In genomic region chr2:20192781-20193180, GRCh38 we compare ENCODE assay signal across 24 cellular contexts. TPM values are rescaled to one million over a fixed set of nuclear protein-coding genes. Genes with fewer than 3 reads are reported as not detected.
DNase-seq lines count a peak whose midpoint lies in the region; ATAC-seq, FAIRE-seq and TF ChIP-seq lines count a peak whose summit lies in the region.
"Had no signal": no experiment of that assay in that cellular context is flagged by ENCODE, and none has a peak within 500 bp of the region (broad histone marks: within the 10 kb centered on the region; RNA-seq: fewer than 3 reads in every experiment).

No MANE protein-coding gene starts in this region.

- H3K18ac ChIP-seq in H1 (ENCODE audit: extremely low read depth, low read length), result no peak overlapping the region

- H3F3A ChIP-seq in MM.1S (ENCODE audit: insufficient read depth, low read length) (0 out of 2 replicates have a peak, but pooled peaks cover 7% of the 10 kb centered on the region), neural progenitor cell (ENCODE audit: low read depth) (peaks cover 38% of the 10 kb centered on the region)

- TF ChIP-seq CTCF in MM.1S (IDR thresholded peaks at IDR 0.05; ENCODE audit: low read length) (no peak), H1 (IDR thresholded peaks at IDR 0.05; ENCODE audit: control extremely low read depth in 1 of 3, insufficient read depth in 1 of 3, low read depth in 1 of 3, low read length in 3 of 3) (no peak), lower lobe of right lung (IDR thresholded peaks at IDR 0.05) (no peak), upper lobe of right lung (IDR thresholded peaks at IDR 0.05) (no peak), endothelial cell (IDR thresholded peaks at IDR 0.05; ENCODE audit: unreplicated experiment) (no peak), neural progenitor cell (IDR thresholded peaks at IDR 0.05) (no peak), esophagus squamous epithelium (IDR thresholded peaks at IDR 0.05) (no peak)

- CTCF ChIA-PET in H1 (lab: Charles Lee; ENCODE audit: partially characterized antibody), result interaction anchor here (0.9 to 17.4 kb wide), 9 partner anchors 10 to 85 kb away, joined by 3 to 163 read pairs (median 36); no protein-coding TSS in a partner anchor

- no peak overlapping the region for H2BK5ac ChIP-seq in H1 (ENCODE audit: low read depth, low read length)

- no peak overlapping the region for H3K4ac ChIP-seq in H1 (replicated peaks; ENCODE audit: insufficient read length, low read depth, low read length)

- no peak overlapping the region for H4K91ac ChIP-seq in H1 (replicated peaks; ENCODE audit: insufficient read length, low read length)

- no peak overlapping the region for H3K4me3 Mint-ChIP-seq in endothelial cell (ENCODE audit: unreplicated experiment)
- H3K4me3 Mint-ChIP-seq in neural progenitor cell, result no peak overlapping the region
- H3K4me3 Mint-ChIP-seq: CD4-positive, CD25-positive, alpha-beta regulatory T cell had no signal

- no peak overlapping the region; the same call in 1 of the 2 replicates for H4K8ac ChIP-seq in H1 (ENCODE audit: extremely low read depth, insufficient read depth, low read length)

- H3K9me2 ChIP-seq in MM.1S (replicated peaks; ENCODE audit: insufficient read depth, low read length), result no peaks in the 10 kb centered on the region

- H3K4me1 ChIP-seq in MM.1S (ENCODE audit: low read length) (peaks cover 27% of the 10 kb centered on the region), H1 (replicated peaks in 1 of 4; ENCODE audit: control insufficient read depth in 3 of 4, insufficient read depth in 4 of 4, low read length in 3 of 4) (peaks cover 0 to 23% (median 11%) of the 10 kb centered on the region in 4 experiments; a peak in 6 of 7 replicates), lower lobe of right lung (peaks cover 24% of the 10 kb centered on the region), upper lobe of right lung (peaks cover 3% of the 10 kb centered on the region), neural progenitor cell (peaks cover 50% of the 10 kb centered on the region), esophagus squamous epithelium (peaks cover 7 to 71% (median 17%) of the 10 kb centered on the region in 3 donors)

- H4K20me1 ChIP-seq in MM.1S (ENCODE audit: insufficient read depth, low read length) (no peaks in the 10 kb centered on the region), H1 (replicated peaks in 1 of 2; ENCODE audit: control insufficient read depth in 1 of 2, insufficient read depth in 2 of 2, low read length in 2 of 2) (no peaks in the 10 kb centered on the region), neural progenitor cell (ENCODE audit: low read depth) (peaks cover 3% of the 10 kb centered on the region)
- H4K20me1 ChIP-seq: BLaER1 had no signal

- H3K27ac ChIP-seq in MM.1S (ENCODE audit: low read length) (peak overlapping the region; percentile 15; the same call in 1 of the 2 replicates), H1 (ENCODE audit: low read depth, low read length) (no peak overlapping the region), lower lobe of right lung (peak overlapping the region; percentile 65), upper lobe of right lung (peak overlapping the region; percentile 55), neural progenitor cell (no peak overlapping the region), esophagus squamous epithelium (no peak overlapping the region)
- H3K27ac ChIP-seq: BLaER1, SK-N-MC had no signal

- intact Hi-C loops in lower lobe of right lung (cut with DNase I), result no loop called here
- intact Hi-C loops in upper lobe of right lung (cut with DNase I), result no loop called here
- intact Hi-C loops in esophagus squamous epithelium (cut with DNase I), result no loop called here

- H3K27me3 Mint-ChIP-seq in endothelial cell (ENCODE audit: unreplicated experiment) (peaks cover 5% of the 10 kb centered on the region), neural progenitor cell (ENCODE audit: insufficient read depth, low read depth) (peaks cover 11% of the 10 kb centered on the region)

- ATAC-seq in lower lobe of right lung (no peak), upper lobe of right lung (no peak)
- ATAC-seq: Panc1 had no signal

- H3K23me2 ChIP-seq in H1 (ENCODE audit: low read depth, low read length), result no peaks in the 10 kb centered on the region

- POLR2A ChIA-PET in H1 (lab: Charles Lee; ENCODE audit: partially characterized antibody), result interaction anchor here (1.2 to 2.1 kb wide), 2 partner anchors 20 to 32 kb away, joined by 5 read pairs; partner anchors contain the start of gene SDC1

- 88% methylated on average over 2 of the region's 2 CpGs; no CpG with 5 or more reads in 1 of the 2 experiments for WGBS in H1 (ENCODE audit: extremely low coverage in 1 of 2, insufficient coverage in 1 of 2, insufficient read length in 1 of 2, insufficient replicate concordance in 2 of 2, low coverage in 1 of 2, low lambda C conversion rate in 2 of 2, missing lambda C conversion rate in 1 of 2), 2 experiments
- 50% methylated on average over 1 of the region's 2 CpGs; no CpG with 5 or more reads in 1 of the 2 donors for WGBS in esophagus squamous epithelium, 2 donors

- H3K4me1 Mint-ChIP-seq in endothelial cell (ENCODE audit: unreplicated experiment) (peaks cover 4% of the 10 kb centered on the region), neural progenitor cell (peaks cover 40% of the 10 kb centered on the region)
- H3K4me1 Mint-ChIP-seq: CD4-positive, CD25-positive, alpha-beta regulatory T cell had no signal

- H2BK12ac ChIP-seq in H1 (ENCODE audit: low read depth, low read length), result no peak overlapping the region

- TF ChIP-seq POLR2A in H1 (IDR thresholded peaks at IDR 0.05; ENCODE audit: control extremely low read depth in 1 of 2, low read depth in 2 of 2, low read length in 2 of 2) (no peak), esophagus squamous epithelium (IDR thresholded peaks at IDR 0.05) (no peak)

- H3K27me3 ChIP-seq in MM.1S (replicated peaks; ENCODE audit: insufficient read depth, low read length) (no peaks in the 10 kb centered on the region), H1 (replicated peaks in 1 of 4; ENCODE audit: control insufficient read depth in 3 of 4, extremely low read depth in 1 of 4, insufficient read depth in 3 of 4, low read length in 3 of 4) (no peaks in the 10 kb centered on the region; a peak in 3 of 7 replicates), lower lobe of right lung (ENCODE audit: low read depth) (no peaks in the 10 kb centered on the region), upper lobe of right lung (no peaks in the 10 kb centered on the region), neural progenitor cell (no peaks in the 10 kb centered on the region), esophagus squamous epithelium (no peaks in the 10 kb centered on the region)
- H3K27me3 ChIP-seq: BLaER1, MG63 had no signal

- H3K4me2 ChIP-seq in MM.1S (ENCODE audit: low read depth, low read length), result peak overlapping the region; percentile 16; the same call in 1 of the 2 replicates
- no peak overlapping the region for H3K4me2 ChIP-seq in H1 (ENCODE audit: insufficient read depth in 1 of 2, low read depth in 2 of 2, low read length in 2 of 2)
- H3K4me2 ChIP-seq in neural progenitor cell, result no peak overlapping the region
- H3K4me2 ChIP-seq: BLaER1 had no signal

- no peaks in the 10 kb centered on the region for H3K36me3 Mint-ChIP-seq in endothelial cell (ENCODE audit: low read depth, unreplicated experiment)
- no peaks in the 10 kb centered on the region for H3K36me3 Mint-ChIP-seq in neural progenitor cell
- H3K36me3 Mint-ChIP-seq: CD4-positive, CD25-positive, alpha-beta regulatory T cell had no signal

- TF ChIP-seq RAD21 in H1 (IDR thresholded peaks at IDR 0.05 in 1 of 2, conservative IDR thresholded peaks at IDR 0.05 in 1 of 2; ENCODE audit: low read depth in 2 of 2, low read length in 2 of 2), result no peak

- H3K9ac ChIP-seq in MM.1S (ENCODE audit: low read length), result peak overlapping the region; percentile 11; the same call in 1 of the 2 replicates
- no peak overlapping the region for H3K9ac ChIP-seq in H1 (replicated peaks in 1 of 4; ENCODE audit: extremely low read depth in 1 of 4, low read depth in 3 of 4, low read length in 3 of 4)
- no peak overlapping the region for H3K9ac ChIP-seq in neural progenitor cell
- H3K9ac ChIP-seq: BLaER1 had no signal

- H3K4me3 ChIP-seq in MM.1S (ENCODE audit: low read length) (no peak overlapping the region), H1 (ENCODE audit: extremely low read depth in 1 of 4, insufficient read depth in 2 of 4, low read depth in 3 of 4, low read length in 4 of 4) (no peak overlapping the region), lower lobe of right lung (no peak overlapping the region), upper lobe of right lung (no peak overlapping the region), neural progenitor cell (no peak overlapping the region), esophagus squamous epithelium (no peak overlapping the region)
- H3K4me3 ChIP-seq: BLaER1, MG63, SK-N-MC had no signal

- no peak overlapping the region for H3K14ac ChIP-seq in H1 (ENCODE audit: insufficient read length)

- H2BK15ac ChIP-seq in H1 (ENCODE audit: low read length), result peak overlapping the region; percentile 25; the same call in 1 of the 2 replicates

- no peaks in the 10 kb centered on the region for H3K36me3 ChIP-seq in MM.1S (replicated peaks; ENCODE audit: insufficient read depth, low read length)
- no peaks in the 10 kb centered on the region for H3K36me3 ChIP-seq in H1 (ENCODE audit: control insufficient read depth in 2 of 4, insufficient read depth in 4 of 4, low read length in 3 of 4)
- H3K36me3 ChIP-seq in lower lobe of right lung, result no peaks in the 10 kb centered on the region
- no peaks in the 10 kb centered on the region for H3K36me3 ChIP-seq in upper lobe of right lung
- no peaks in the 10 kb centered on the region for H3K36me3 ChIP-seq in neural progenitor cell
- no peaks in the 10 kb centered on the region for H3K36me3 ChIP-seq in esophagus squamous epithelium
- H3K36me3 ChIP-seq: BLaER1, MG63 had no signal

- no peak overlapping the region for H3K23ac ChIP-seq in H1 (ENCODE audit: insufficient read length)

- no peak overlapping the region for H2BK20ac ChIP-seq in H1 (ENCODE audit: low read length)

- DNase-seq in MM.1S (no peak), H1 (ENCODE audit: low read depth in 1 of 2, low spot score in 2 of 2) (no peak), lower lobe of right lung (no peak), upper lobe of right lung (no peak), endothelial cell (ENCODE audit: low spot score) (no peak), neural progenitor cell (ENCODE audit: low spot score) (no peak), esophagus squamous epithelium (lab: John Stamatoyannopoulos, UW) (no peak)
- DNase-seq: CD4-positive, CD25-positive, alpha-beta regulatory T cell; DMS153; DND-41; KG1; MG63; NCI-H1417; NCI-H1694; NCI-H2029 treated with DMSO at 0.1 percent for 48 hours; NCI-H2227 treated with DMSO at 0.1 percent for 48 hours; NCI-H510A; NCI-H69; SIG-M5 had no signal

- no peak overlapping the region for H3K56ac ChIP-seq in H1 (replicated peaks; ENCODE audit: insufficient read length, low read depth, low read length)

- H2BK120ac ChIP-seq in H1 (replicated peaks; ENCODE audit: low read depth, low read length), result no peak overlapping the region

- no peak overlapping the region for H2AFZ ChIP-seq in MM.1S (ENCODE audit: low read length)
- no peak overlapping the region for H2AFZ ChIP-seq in H1 (ENCODE audit: low read length)
- no peak overlapping the region for H2AFZ ChIP-seq in neural progenitor cell (replicated peaks)

- H3K27ac Mint-ChIP-seq in endothelial cell (ENCODE audit: unreplicated experiment) (no peak overlapping the region), neural progenitor cell (no peak overlapping the region)
- H3K27ac Mint-ChIP-seq: CD4-positive, CD25-positive, alpha-beta regulatory T cell had no signal

- H2AK5ac ChIP-seq in H1 (ENCODE audit: low read depth, low read length), result no peak overlapping the region

- H3K9me3 ChIP-seq in MM.1S (replicated peaks; ENCODE audit: insufficient read depth, low read length), result no peaks in the 10 kb centered on the region
- H3K9me3 ChIP-seq in H1 (ENCODE audit: insufficient read depth in 2 of 2, low read depth in 1 of 2, low read length in 1 of 2), result no peaks in the 10 kb centered on the region
- H3K9me3 ChIP-seq in lower lobe of right lung, result no peaks in the 10 kb centered on the region
- H3K9me3 ChIP-seq in upper lobe of right lung, result no peaks in the 10 kb centered on the region
- H3K9me3 ChIP-seq in neural progenitor cell (ENCODE audit: low read depth), result no peaks in the 10 kb centered on the region
- no peaks in the 10 kb centered on the region for H3K9me3 ChIP-seq in esophagus squamous epithelium
- H3K9me3 ChIP-seq: BLaER1, MG63 had no signal

- no peak overlapping the region for H4K5ac ChIP-seq in H1 (ENCODE audit: insufficient read length, low read depth, low read length)

- FAIRE-seq in H1 (lab: Jason Lieb, UNC), result no peak
- FAIRE-seq: A204.1, GM19239 had no signal

- no peak for TF ChIP-seq EP300 in H1 (IDR thresholded peaks at IDR 0.05; ENCODE audit: borderline replicate concordance in 1 of 2, low read depth in 2 of 2, low read length in 2 of 2)

- H3K79me1 ChIP-seq in H1 (ENCODE audit: low read depth, low read length), result no peaks in the 10 kb centered on the region

- H3K79me2 ChIP-seq in MM.1S (ENCODE audit: low read length), result no peaks in the 10 kb centered on the region
- H3K79me2 ChIP-seq in H1 (ENCODE audit: control insufficient read depth in 1 of 2, insufficient read depth in 2 of 2, low read length in 2 of 2), result no peaks in the 10 kb centered on the region
- no peaks in the 10 kb centered on the region for H3K79me2 ChIP-seq in neural progenitor cell (ENCODE audit: low read depth)

- no peaks in the 10 kb centered on the region for H3K9me3 Mint-ChIP-seq in endothelial cell (ENCODE audit: unreplicated experiment)
- no peaks in the 10 kb centered on the region for H3K9me3 Mint-ChIP-seq in neural progenitor cell
- H3K9me3 Mint-ChIP-seq: CD4-positive, CD25-positive, alpha-beta regulatory T cell had no signal

RNA-seq across cellular contexts. Expression of gene SDC1, which starts 32.1 kb away (rescaled TPM):
- total RNA-seq in H1 (2021; fragmentation: NEBNext Ultra II Directional; extraction: Animal tissue kit (Norgen Biotek cat#: 25700)), result 45.3 and 46.3 TPM in 2 replicates
- polyA plus RNA-seq in H1 (2011; rRNA removed), result 71.4 and 73.3 TPM in 2 replicates
- 46.5 TPM for polyA plus RNA-seq in H1 (2011; cell fraction: cytosol; rRNA removed)
- 43.3 TPM for polyA plus RNA-seq in H1 (2011; cell fraction: nucleus; rRNA removed)
- 31.0 to 43.9 TPM (median 41.3 TPM) in 4 replicates for polyA plus RNA-seq in H1 (2012, experiment 1 of 2)
- polyA plus RNA-seq in H1 (2012, experiment 2 of 2), result 37.8 TPM
- polyA plus RNA-seq in H1 (2013, experiment 1 of 2), result 39.8 TPM
- 52.2 TPM for polyA plus RNA-seq in H1 (2013, experiment 2 of 2)
- 18.9 and 23.2 TPM in 2 replicates for polyA minus RNA-seq in H1 (2011; rRNA and poly(A)+ RNA removed)
- polyA minus RNA-seq in H1 (2011; cell fraction: cytosol; rRNA and poly(A)+ RNA removed), result 38.7 TPM
- 18.5 TPM for polyA minus RNA-seq in H1 (2011; cell fraction: nucleus; rRNA and poly(A)+ RNA removed)
- total RNA-seq in lower lobe of right lung, result 90.0 TPM
- 148 TPM for total RNA-seq in upper lobe of right lung
- total RNA-seq in endothelial cell (ENCODE audit: unreplicated experiment), result 3.6 TPM
- total RNA-seq in neural progenitor cell (ENCODE audit: low replicate concordance), result 27.5 and 54.0 TPM in 2 replicates
- 100 to 1,000 TPM; 355 to 757 (median 496) TPM for total RNA-seq in esophagus squamous epithelium
- total RNA-seq: CD4-positive, CD25-positive, alpha-beta regulatory T cell had no signal
- polyA plus RNA-seq: CD4-positive, CD25-positive, alpha-beta regulatory T cell had no signal

Comparison
In these comparisons a context has a peak if more than half of its experiments do, and no peak if none do; other contexts are left out.
1. H3K27ac ChIP-seq: peak in MM.1S (single experiment), lower lobe of right lung (single experiment) and upper lobe of right lung (single experiment); none in H1 (single experiment), neural progenitor cell (single experiment) and esophagus squamous epithelium (0 of 4).